ENCODE assay signal across 14 cellular contexts in genomic region chr1:205597691-205598314, GRCh38. TPM values are rescaled to one million over a fixed set of nuclear protein-coding genes. Genes with fewer than 3 reads are reported as not detected.
DNase-seq lines count a peak whose midpoint lies in the region; ATAC-seq and TF ChIP-seq lines count a peak whose summit lies in the region.
"Had no signal": no experiment of that assay in that cellular context is flagged by ENCODE, and none has a peak within 500 bp of the region (broad histone marks: within the 10 kb centered on the region; RNA-seq: fewer than 3 reads in every experiment).

No MANE protein-coding gene starts in this region.

- no peaks in the 10 kb centered on the region for H3K27me3 Mint-ChIP-seq in type B pancreatic cell
- H3K27me3 Mint-ChIP-seq: activated naive CD4-positive, alpha-beta T cell treated with anti-CD3 and anti-CD28 coated beads, Interleukin-2, amount 50 U/mL, for 24 hours had no signal

- no peak overlapping the region for H3K4me3 Mint-ChIP-seq in type B pancreatic cell
- H3K4me3 Mint-ChIP-seq: activated naive CD4-positive, alpha-beta T cell treated with anti-CD3 and anti-CD28 coated beads, Interleukin-2, amount 50 U/mL, for 24 hours had no signal

- no peaks in the 10 kb centered on the region for H3K9me3 Mint-ChIP-seq in type B pancreatic cell
- H3K9me3 Mint-ChIP-seq: activated naive CD4-positive, alpha-beta T cell treated with anti-CD3 and anti-CD28 coated beads, Interleukin-2, amount 50 U/mL, for 24 hours had no signal

- TF ChIP-seq CTCF in type B pancreatic cell (conservative IDR thresholded peaks at IDR 0.05): no peak

- H3K4me1 Mint-ChIP-seq in type B pancreatic cell (ENCODE audit: unreplicated experiment): peaks cover 8% of the 10 kb centered on the region

- no peak overlapping the region for H3K27ac Mint-ChIP-seq in type B pancreatic cell

- no peaks in the 10 kb centered on the region for H3K36me3 Mint-ChIP-seq in type B pancreatic cell

- DNase-seq in activated CD8-positive, alpha-beta memory T cell treated with anti-CD3 and anti-CD28 coated beads for 24 hours: peak; percentile 44
- DNase-seq in activated CD8-positive, alpha-beta memory T cell treated with anti-CD3 and anti-CD28 coated beads, Interleukin-2, amount 50 U/mL, for 4 hours: no peak
- peak; percentile 89 for DNase-seq in dermis blood vessel endothelial cell
- DNase-seq in left lobe of liver (ENCODE audit: low spot score): peak; percentile 37
- DNase-seq in type B pancreatic cell (ENCODE audit: extremely low spot score, unreplicated experiment): peak; percentile 29
- DNase-seq in activated CD4-positive, alpha-beta T cell treated with anti-CD3 and anti-CD28 coated beads, Interleukin-2, amount 50 U/mL, for 1 hour: no peak
- no peak for DNase-seq in NCI-H1417 (lab: John Stamatoyannopoulos, UW)
- DNase-seq in SW 1271 (lab: John Stamatoyannopoulos, UW): no peak
- DNase-seq: activated CD4-positive, alpha-beta T cell treated with anti-CD3 and anti-CD28 coated beads, Interleukin-2, amount 50 U/mL, for 4 hours; Caco-2; kidney glomerular epithelial cell; NCI-H524 treated with DMSO at 0.1 percent for 48 hours; thyroid gland had no signal

- no peak for ATAC-seq in left lobe of liver

RNA-seq across cellular contexts. Expression of gene ELK4, which starts 34.0 kb away (rescaled TPM):
- total RNA-seq in dermis blood vessel endothelial cell: 33.4 and 65.3 TPM in 2 replicates
- total RNA-seq in left lobe of liver: 29.9 TPM
- total RNA-seq in type B pancreatic cell (ENCODE audit: low replicate concordance): 20.9 and 27.6 TPM in 2 replicates

Comparison
In these comparisons a context has a peak if more than half of its experiments do, and no peak if none do; other contexts are left out.
1. DNase-seq: peak in activated CD8-positive, alpha-beta memory T cell treated with anti-CD3 and anti-CD28 coated beads for 24 hours (single experiment), dermis blood vessel endothelial cell (single experiment), left lobe of liver (single experiment) and type B pancreatic cell (single experiment); none in activated CD8-positive, alpha-beta memory T cell treated with anti-CD3 and anti-CD28 coated beads, Interleukin-2, amount 50 U/mL, for 4 hours (single experiment), activated CD4-positive, alpha-beta T cell treated with anti-CD3 and anti-CD28 coated beads, Interleukin-2, amount 50 U/mL, for 1 hour (single experiment), NCI-H1417 (0 of 3) and SW 1271 (0 of 2).